ENCODE assay signal across 10 cellular contexts in the genomic region with DNA sequence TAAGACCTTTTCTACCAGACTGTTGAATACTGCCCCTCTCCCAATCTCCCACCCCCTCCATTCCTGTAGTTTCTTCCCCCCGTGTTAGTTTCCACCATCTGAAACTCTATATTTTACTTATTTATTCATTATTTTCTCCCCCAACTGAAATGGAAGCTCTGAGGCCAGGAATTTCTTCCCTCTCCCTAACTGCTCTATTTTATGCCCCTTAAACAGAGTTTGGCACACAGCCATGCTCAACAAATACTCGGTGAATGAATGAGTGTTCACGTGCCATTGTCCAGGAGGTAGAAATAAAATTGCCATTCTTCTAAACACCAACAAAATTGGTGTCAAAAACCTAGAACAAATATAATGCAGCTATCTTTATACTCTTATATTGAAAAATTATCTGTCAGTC.
"Had no signal": no experiment of that assay in that cellular context is flagged by ENCODE, and none has a peak within 500 bp of the region (broad histone marks: within the 10 kb centered on the region; RNA-seq: fewer than 3 reads in every experiment).

No MANE protein-coding gene starts in this region.

- H3K27me3 Mint-ChIP-seq: activated naive CD8-positive, alpha-beta T cell; dendritic cell treated with granulocyte-macrophage colony-stimulating factor and Interleukin-4, amounts not matched to agents 40 ng/mL and 50 ng/mL, for 4 days; stimulated activated naive B cell treated with anti-CD40 and anti-IgM and Interleukin-4, amounts not matched to agents 10 μg/mL and 1 μg/mL and 100 μg/mL, for 72 hours had no signal

- H3K9me3 Mint-ChIP-seq: dendritic cell treated with granulocyte-macrophage colony-stimulating factor and Interleukin-4, amounts not matched to agents 40 ng/mL and 50 ng/mL, for 4 days; stimulated activated naive B cell treated with anti-CD40 and anti-IgM and Interleukin-4, amounts not matched to agents 10 μg/mL and 1 μg/mL and 100 μg/mL, for 72 hours had no signal

- H3K27ac Mint-ChIP-seq: stimulated activated naive B cell treated with anti-CD40 and anti-IgM and Interleukin-4, amounts not matched to agents 10 μg/mL and 1 μg/mL and 100 μg/mL, for 72 hours had no signal

- ATAC-seq: left lung; pancreas; stimulated activated naive B cell treated with anti-CD40 and anti-IgM and Interleukin-4, amounts not matched to agents 10 μg/mL and 1 μg/mL and 100 μg/mL, for 72 hours had no signal

- DNase-seq: amniotic stem cell; brain microvascular endothelial cell; erythroblast; left lung; mammary epithelial cell; pancreas; stimulated activated naive B cell treated with anti-CD40 and anti-IgM and Interleukin-4, amounts not matched to agents 10 μg/mL and 1 μg/mL and 100 μg/mL, for 72 hours; uterus had no signal

- H3K4me3 Mint-ChIP-seq: activated naive CD8-positive, alpha-beta T cell; dendritic cell treated with granulocyte-macrophage colony-stimulating factor and Interleukin-4, amounts not matched to agents 40 ng/mL and 50 ng/mL, for 4 days; stimulated activated naive B cell treated with anti-CD40 and anti-IgM and Interleukin-4, amounts not matched to agents 10 μg/mL and 1 μg/mL and 100 μg/mL, for 72 hours had no signal
